Comparison of ENCODE assay signal across 1 cellular context in genomic region chr1:41365772-41366427, GRCh38.
TF ChIP-seq lines count a peak whose summit lies in the region.

No MANE protein-coding gene starts in this region.

TF ChIP-seq in HEK293, 187 proteins besides CTCF, POLR2A, EP300 and RAD21 (continued from another document and continues in another):
- TF ChIP-seq ZNF645 (tag by site-specific recombination; IDR thresholded peaks at IDR 0.05) (no peak), BCL11B (tag by site-specific recombination; IDR thresholded peaks at IDR 0.05; ENCODE audit: low read depth) (no peak), ZFP3 (tag by site-specific recombination; IDR thresholded peaks at IDR 0.05; ENCODE audit: low read depth) (no peak), ZNF777 (tag by site-specific recombination; IDR thresholded peaks at IDR 0.05; ENCODE audit: borderline replicate concordance) (no peak), ZSCAN23 (tag by site-specific recombination; IDR thresholded peaks at IDR 0.05) (no peak), ZNF449 (tag by site-specific recombination; IDR thresholded peaks at IDR 0.05) (no peak), TCF7L2 (IDR thresholded peaks at IDR 0.05; ENCODE audit: borderline replicate concordance, low read depth, low read length) (no peak), REPIN1 (tag by site-specific recombination; IDR thresholded peaks at IDR 0.05; ENCODE audit: low read depth) (no peak), ZNF223 (tag by site-specific recombination; IDR thresholded peaks at IDR 0.05) (no peak), ZNF692 (tag by site-specific recombination; IDR thresholded peaks at IDR 0.05) (no peak), ZSCAN30 (tag by site-specific recombination; IDR thresholded peaks at IDR 0.05) (no peak), ZNF600 (tag by site-specific recombination; IDR thresholded peaks at IDR 0.05) (peak; percentile 50; the same call in 1 of the 2 replicates), INSM2 (tag by site-specific recombination; IDR thresholded peaks at IDR 0.05) (no peak), ZFHX2 (tag by site-specific recombination; conservative IDR thresholded peaks at IDR 0.05) (peak; percentile 79), ZNF239 (tag by site-specific recombination; IDR thresholded peaks at IDR 0.05) (no peak), GLIS1 (tag by site-specific recombination; IDR thresholded peaks at IDR 0.05) (peak; percentile 30; the same call in 1 of the 2 replicates), ZNF221 (tag by site-specific recombination; IDR thresholded peaks at IDR 0.05; ENCODE audit: borderline replicate concordance) (no peak), ZNF132 (tag by site-specific recombination; IDR thresholded peaks at IDR 0.05; ENCODE audit: borderline replicate concordance) (no peak), SP7 (tag by site-specific recombination; IDR thresholded peaks at IDR 0.05) (no peak), PRDM10 (tag by site-specific recombination; IDR thresholded peaks at IDR 0.05) (peak; percentile 45; the same call in 1 of the 2 replicates), ZNF610 (tag by site-specific recombination; IDR thresholded peaks at IDR 0.05; ENCODE audit: borderline replicate concordance) (no peak), ZNF837 (tag by site-specific recombination; IDR thresholded peaks at IDR 0.05) (no peak), ZBTB17 (tag by site-specific recombination; IDR thresholded peaks at IDR 0.05) (peak; percentile 77), SETDB1 (IDR thresholded peaks at IDR 0.05; ENCODE audit: insufficient read length, low read length) (no peak), ZNF510 (tag by site-specific recombination; IDR thresholded peaks at IDR 0.05; ENCODE audit: insufficient replicate concordance) (no peak), ZNF48 (tag by site-specific recombination; IDR thresholded peaks at IDR 0.05) (no peak), ZNF830 (tag by site-specific recombination; IDR thresholded peaks at IDR 0.05; ENCODE audit: low read depth) (no peak), KLF10 (tag by site-specific recombination; IDR thresholded peaks at IDR 0.05) (no peak), ATF2 (tag by site-specific recombination; IDR thresholded peaks at IDR 0.05; ENCODE audit: low read depth) (no peak), IKZF3 (tag by site-specific recombination; IDR thresholded peaks at IDR 0.05) (peak; percentile 68), ZNF658 (tag by site-specific recombination; IDR thresholded peaks at IDR 0.05) (no peak), ZNF175 (tag by site-specific recombination; IDR thresholded peaks at IDR 0.05) (no peak), ZBTB8A (tag by site-specific recombination; IDR thresholded peaks at IDR 0.05) (no peak), OVOL3 (tag by site-specific recombination; IDR thresholded peaks at IDR 0.05) (no peak), ZNF707 (tag by site-specific recombination; IDR thresholded peaks at IDR 0.05) (no peak), WT1 (tag by site-specific recombination; IDR thresholded peaks at IDR 0.05) (no peak), ZNF157 (tag by site-specific recombination; IDR thresholded peaks at IDR 0.05) (no peak), ZNF366 (tag by site-specific recombination; conservative IDR thresholded peaks at IDR 0.05) (no peak), ZNF202 (tag by site-specific recombination; IDR thresholded peaks at IDR 0.05; ENCODE audit: borderline replicate concordance) (no peak), ZNF555 (tag by site-specific recombination; conservative IDR thresholded peaks at IDR 0.05) (no peak), ZNF548 (tag by site-specific recombination; IDR thresholded peaks at IDR 0.05) (no peak), ZNF292 (tag by site-specific recombination; IDR thresholded peaks at IDR 0.05; ENCODE audit: borderline replicate concordance, low read depth) (no peak), HIC1 (tag by site-specific recombination; IDR thresholded peaks at IDR 0.05) (peak; percentile 43; the same call in 1 of the 2 replicates), ZSCAN18 (tag by site-specific recombination; IDR thresholded peaks at IDR 0.05) (no peak), GLI2 (tag by site-specific recombination; IDR thresholded peaks at IDR 0.05; ENCODE audit: borderline replicate concordance, low read depth) (no peak), ZNF561 (tag by site-specific recombination; IDR thresholded peaks at IDR 0.05; ENCODE audit: borderline replicate concordance) (no peak), SP3 (tag by site-specific recombination; IDR thresholded peaks at IDR 0.05) (no peak), PBX3 (CRISPR knock-in tag; IDR thresholded peaks at IDR 0.05) (no peak), ZNF19 (tag by site-specific recombination; IDR thresholded peaks at IDR 0.05; ENCODE audit: low read depth) (no peak)
